Comparison of ENCODE assay signal across 14 cellular contexts in genomic region chr5:68292316-68292715, GRCh38.
DNase-seq lines count a peak whose midpoint lies in the region; ATAC-seq and TF ChIP-seq lines count a peak whose summit lies in the region.
"Had no signal": no experiment of that assay in that cellular context is flagged by ENCODE, and none has a peak within 500 bp of the region (broad histone marks: within the 10 kb centered on the region; RNA-seq: fewer than 3 reads in every experiment).

No MANE protein-coding gene starts in this region.

- in situ Hi-C loops in astrocyte of the spinal cord (cut with HindIII; ENCODE audit: low sequenced_read_pairs), result no loop called here

- ATAC-seq in HG03565 (IDR thresholded peaks at IDR 0.05; ENCODE audit: unreplicated experiment), result no peak
- ATAC-seq: stimulated activated memory B cell treated with anti-CD40 and anti-IgM and Interleukin-4, amounts not matched to agents 10 μg/mL and 1 μg/mL and 100 μg/mL, for 72 hours had no signal

- TF ChIP-seq CTCF in astrocyte of the spinal cord (IDR thresholded peaks at IDR 0.05; ENCODE audit: low read depth, low read length), result no peak

- no peak overlapping the region for H3K4me3 ChIP-seq in astrocyte of the spinal cord (ENCODE audit: low read depth, low read length)

- POLR2A ChIA-PET in activated CD4-positive, alpha-beta T cell treated with anti-CD3 and anti-CD28 coated beads, Interleukin-2, amount 10 ng/mL, durations not matched to agents 7 days and 5 days (lab: Charles Lee), result no interaction called here

- no peaks in the 10 kb centered on the region for H3K9me3 Mint-ChIP-seq in activated CD4-positive, alpha-beta T cell treated with anti-CD3 and anti-CD28 coated beads, Interleukin-2, amount 10 ng/mL, durations not matched to agents 7 days and 5 days
- H3K9me3 Mint-ChIP-seq: stimulated activated memory B cell treated with anti-CD40 and anti-IgM and Interleukin-4, amounts not matched to agents 10 μg/mL and 1 μg/mL and 100 μg/mL, for 72 hours had no signal

- peaks cover 63% of the 10 kb centered on the region for H3K36me3 Mint-ChIP-seq in activated CD4-positive, alpha-beta T cell treated with anti-CD3 and anti-CD28 coated beads, Interleukin-2, amount 10 ng/mL, durations not matched to agents 7 days and 5 days (ENCODE audit: low read depth)

- peaks cover 49% of the 10 kb centered on the region for H3K4me1 Mint-ChIP-seq in activated CD4-positive, alpha-beta T cell treated with anti-CD3 and anti-CD28 coated beads, Interleukin-2, amount 10 ng/mL, durations not matched to agents 7 days and 5 days

- H3K27ac ChIP-seq in layer of hippocampus (ENCODE audit: low read depth, low read length), result peak overlapping the region; percentile 31
- peak overlapping the region; percentile 62 for H3K27ac ChIP-seq in temporal lobe (ENCODE audit: low read depth, low read length)
- H3K27ac ChIP-seq: neutrophil had no signal

- no peak overlapping the region for H3K4me3 Mint-ChIP-seq in activated CD4-positive, alpha-beta T cell treated with anti-CD3 and anti-CD28 coated beads, Interleukin-2, amount 10 ng/mL, durations not matched to agents 7 days and 5 days
- H3K4me3 Mint-ChIP-seq: stimulated activated memory B cell treated with anti-CD40 and anti-IgM and Interleukin-4, amounts not matched to agents 10 μg/mL and 1 μg/mL and 100 μg/mL, for 72 hours had no signal

- DNase-seq in activated CD4-positive, alpha-beta T cell treated with anti-CD3 and anti-CD28 coated beads, Interleukin-2, amount 10 ng/mL, durations not matched to agents 7 days and 5 days, result no peak
- no peak for DNase-seq in activated CD4-positive, alpha-beta T cell treated with anti-CD3 and anti-CD28 coated beads, Interleukin-2, amount 50 U/mL, for 48 hours
- peak; percentile 53 for DNase-seq in astrocyte of the spinal cord (ENCODE audit: low read depth, low spot score)
- no peak for DNase-seq in hypothalamus (lab: John Stamatoyannopoulos, UW)
- DNase-seq in GF-D8 (lab: John Stamatoyannopoulos, UW), result no peak
- DNase-seq: activated CD4-positive, alpha-beta T cell treated with anti-CD3 and anti-CD28 coated beads for 48 hours; activated naive CD4-positive, alpha-beta T cell treated with Interleukin-2 at 50 U/mL for 16 hours; DMS79 treated with DMSO at 0.1 percent for 48 hours; NCI-H1105 treated with DMSO at 0.1 percent for 48 hours had no signal

- H3K27me3 ChIP-seq in layer of hippocampus (ENCODE audit: control insufficient read depth, insufficient read depth, low read length), result no peaks in the 10 kb centered on the region
- H3K27me3 ChIP-seq: neutrophil had no signal

- H3K27ac Mint-ChIP-seq in activated CD4-positive, alpha-beta T cell treated with anti-CD3 and anti-CD28 coated beads, Interleukin-2, amount 10 ng/mL, durations not matched to agents 7 days and 5 days, result peak overlapping the region; percentile 31
- H3K27ac Mint-ChIP-seq: stimulated activated memory B cell treated with anti-CD40 and anti-IgM and Interleukin-4, amounts not matched to agents 10 μg/mL and 1 μg/mL and 100 μg/mL, for 72 hours had no signal

- CTCF ChIA-PET in activated CD4-positive, alpha-beta T cell treated with anti-CD3 and anti-CD28 coated beads, Interleukin-2, amount 10 ng/mL, durations not matched to agents 7 days and 5 days (lab: Charles Lee), result no interaction called here

- H3K27me3 Mint-ChIP-seq in activated CD4-positive, alpha-beta T cell treated with anti-CD3 and anti-CD28 coated beads, Interleukin-2, amount 10 ng/mL, durations not matched to agents 7 days and 5 days, result no peaks in the 10 kb centered on the region
- H3K27me3 Mint-ChIP-seq: stimulated activated memory B cell treated with anti-CD40 and anti-IgM and Interleukin-4, amounts not matched to agents 10 μg/mL and 1 μg/mL and 100 μg/mL, for 72 hours had no signal
